10 cellular contexts compared by ENCODE assay signal in genomic region chr6:15250440-15251168, GRCh38. TPM values are rescaled to one million over a fixed set of nuclear protein-coding genes. Genes with fewer than 3 reads are reported as not detected.
DNase-seq lines count a peak whose midpoint lies in the region; ATAC-seq and TF ChIP-seq lines count a peak whose summit lies in the region.
"Had no signal": no experiment of that assay in that cellular context is flagged by ENCODE, and none has a peak within 500 bp of the region (broad histone marks: within the 10 kb centered on the region; RNA-seq: fewer than 3 reads in every experiment).

No MANE protein-coding gene starts in this region.

- CTCF ChIA-PET in activated naive CD4-positive, alpha-beta T cell treated with anti-CD3 and anti-CD28 coated beads, Interleukin-2, amount 10 ng/mL, durations not matched to agents 7 days and 5 days (lab: Charles Lee): interaction anchor here (0.6 to 0.7 kb wide), 2 partner anchors 183 to 194 kb away, joined by 3 read pairs; no protein-coding TSS in a partner anchor
- CTCF ChIA-PET in WTC11 (lab: Charles Lee): no interaction called here

- H3K4me1 Mint-ChIP-seq in activated naive CD4-positive, alpha-beta T cell treated with anti-CD3 and anti-CD28 coated beads, Interleukin-2, amount 10 ng/mL, durations not matched to agents 7 days and 5 days: peaks cover 67% of the 10 kb centered on the region
- H3K4me1 Mint-ChIP-seq in WTC11: peaks cover 68% of the 10 kb centered on the region
- H3K4me1 Mint-ChIP-seq in glutamatergic neuron (ENCODE audit: low read depth, unreplicated experiment): peaks cover 40% of the 10 kb centered on the region
- H3K4me1 Mint-ChIP-seq in stimulated activated naive CD8-positive, alpha-beta T cell treated with anti-CD3 and anti-CD28 coated beads, Interleukin-15, amount 100 ng/mL, for 72 hours: peaks cover 64% of the 10 kb centered on the region

- POLR2A ChIA-PET in WTC11 (lab: Charles Lee): interaction anchor here (0.8 kb wide), 1 partner anchor 237 kb away, joined by 3 read pairs; no protein-coding TSS in a partner anchor

- H3K27me3 Mint-ChIP-seq in activated naive CD4-positive, alpha-beta T cell treated with anti-CD3 and anti-CD28 coated beads, Interleukin-2, amount 10 ng/mL, durations not matched to agents 7 days and 5 days: peaks cover 4% of the 10 kb centered on the region
- H3K27me3 Mint-ChIP-seq in WTC11 (ENCODE audit: low read depth): no peaks in the 10 kb centered on the region
- H3K27me3 Mint-ChIP-seq in glutamatergic neuron (ENCODE audit: unreplicated experiment): peaks cover 15% of the 10 kb centered on the region
- H3K27me3 Mint-ChIP-seq in stimulated activated naive CD8-positive, alpha-beta T cell treated with anti-CD3 and anti-CD28 coated beads, Interleukin-15, amount 100 ng/mL, for 72 hours: no peaks in the 10 kb centered on the region

- no peaks in the 10 kb centered on the region for H3K9me3 Mint-ChIP-seq in activated naive CD4-positive, alpha-beta T cell treated with anti-CD3 and anti-CD28 coated beads, Interleukin-2, amount 10 ng/mL, durations not matched to agents 7 days and 5 days
- H3K9me3 Mint-ChIP-seq in WTC11 (no peaks in the 10 kb centered on the region), glutamatergic neuron (ENCODE audit: unreplicated experiment) (peaks cover 23% of the 10 kb centered on the region)
- no peaks in the 10 kb centered on the region for H3K9me3 Mint-ChIP-seq in stimulated activated naive CD8-positive, alpha-beta T cell treated with anti-CD3 and anti-CD28 coated beads, Interleukin-15, amount 100 ng/mL, for 72 hours

- in situ Hi-C loops in KBM-7 (cut with MboI; ENCODE audit: low pct_unique_long_range_greater_than_20kb, low sequenced_read_pairs): no loop called here

- no peak for DNase-seq in activated naive CD4-positive, alpha-beta T cell treated with anti-CD3 and anti-CD28 coated beads, Interleukin-2, amount 10 ng/mL, durations not matched to agents 7 days and 5 days
- DNase-seq in activated naive CD4-positive, alpha-beta T cell treated with Interleukin-2 at 50 U/mL for 16 hours: no peak
- DNase-seq in WTC11 (ENCODE audit: low spot score) (no peak), glutamatergic neuron (no peak), KBM-7 (no peak), germinal center (ENCODE audit: low spot score) (no peak)
- no peak for DNase-seq in stimulated activated naive CD8-positive, alpha-beta T cell treated with anti-CD3 and anti-CD28 coated beads, Interleukin-15, amount 100 ng/mL, for 72 hours
- DNase-seq: activated CD8-positive, alpha-beta memory T cell treated with anti-CD3 and anti-CD28 coated beads, Interleukin-2, amount 50 U/mL, for 4 hours; foreskin keratinocyte had no signal

- ATAC-seq in WTC11: no peak
- ATAC-seq in stimulated activated naive CD8-positive, alpha-beta T cell treated with anti-CD3 and anti-CD28 coated beads, Interleukin-15, amount 100 ng/mL, for 72 hours: no peak
- ATAC-seq in GM18870 (IDR thresholded peaks at IDR 0.05; ENCODE audit: unreplicated experiment): no peak
- ATAC-seq: foreskin keratinocyte had no signal

- peak overlapping the region; percentile 90 for H3K4me3 Mint-ChIP-seq in activated naive CD4-positive, alpha-beta T cell treated with anti-CD3 and anti-CD28 coated beads, Interleukin-2, amount 10 ng/mL, durations not matched to agents 7 days and 5 days
- peak overlapping the region; percentile 86 for H3K4me3 Mint-ChIP-seq in WTC11
- H3K4me3 Mint-ChIP-seq in glutamatergic neuron (ENCODE audit: unreplicated experiment): peak overlapping the region; percentile 55
- H3K4me3 Mint-ChIP-seq in stimulated activated naive CD8-positive, alpha-beta T cell treated with anti-CD3 and anti-CD28 coated beads, Interleukin-15, amount 100 ng/mL, for 72 hours: peak overlapping the region; percentile 91 to 99

- TF ChIP-seq CTCF in WTC11 (IDR thresholded peaks at IDR 0.05): no peak
- TF ChIP-seq CTCF in glutamatergic neuron (IDR thresholded peaks at IDR 0.05; ENCODE audit: partially characterized antibody, unreplicated experiment): no peak

- H3K36me3 Mint-ChIP-seq in activated naive CD4-positive, alpha-beta T cell treated with anti-CD3 and anti-CD28 coated beads, Interleukin-2, amount 10 ng/mL, durations not matched to agents 7 days and 5 days: peaks cover 34% of the 10 kb centered on the region
- peaks cover 41% of the 10 kb centered on the region for H3K36me3 Mint-ChIP-seq in WTC11
- H3K36me3 Mint-ChIP-seq in glutamatergic neuron (ENCODE audit: unreplicated experiment): no peaks in the 10 kb centered on the region

- peak overlapping the region; percentile 99 for H3K27ac Mint-ChIP-seq in activated naive CD4-positive, alpha-beta T cell treated with anti-CD3 and anti-CD28 coated beads, Interleukin-2, amount 10 ng/mL, durations not matched to agents 7 days and 5 days
- H3K27ac Mint-ChIP-seq in WTC11 (peak overlapping the region; percentile 46; the same call in 1 of the 2 replicates), glutamatergic neuron (ENCODE audit: unreplicated experiment) (no peak overlapping the region)
- peak overlapping the region in 1 of 2 donors; percentile 81 for H3K27ac Mint-ChIP-seq in stimulated activated naive CD8-positive, alpha-beta T cell treated with anti-CD3 and anti-CD28 coated beads, Interleukin-15, amount 100 ng/mL, for 72 hours

TF ChIP-seq in WTC11, 78 proteins besides CTCF, POLR2A, EP300 and RAD21:
- TF ChIP-seq NFE2L1 (CRISPR knock-in tag; IDR thresholded peaks at IDR 0.05) (no peak), HMGA2 (CRISPR knock-in tag; IDR thresholded peaks at IDR 0.05) (no peak), E2F1 (CRISPR knock-in tag; IDR thresholded peaks at IDR 0.05) (no peak), SMAD4 (CRISPR knock-in tag; IDR thresholded peaks at IDR 0.05) (no peak), ZNF263 (CRISPR knock-in tag; IDR thresholded peaks at IDR 0.05; ENCODE audit: low read depth) (no peak), NR2C2 (CRISPR knock-in tag; IDR thresholded peaks at IDR 0.05) (no peak), ZNF138 (CRISPR knock-in tag; conservative IDR thresholded peaks at IDR 0.05) (no peak)

RNA-seq across cellular contexts. Expression of gene JARID2, which starts 4.7 kb away (rescaled TPM):
- total RNA-seq in WTC11 (2021): 166 to 180 TPM (median 167 TPM) in 3 replicates
- total RNA-seq in glutamatergic neuron (ENCODE audit: unreplicated experiment): 83.8 TPM
